ENCODE assay signal across 9 cellular contexts in the genomic region with DNA sequence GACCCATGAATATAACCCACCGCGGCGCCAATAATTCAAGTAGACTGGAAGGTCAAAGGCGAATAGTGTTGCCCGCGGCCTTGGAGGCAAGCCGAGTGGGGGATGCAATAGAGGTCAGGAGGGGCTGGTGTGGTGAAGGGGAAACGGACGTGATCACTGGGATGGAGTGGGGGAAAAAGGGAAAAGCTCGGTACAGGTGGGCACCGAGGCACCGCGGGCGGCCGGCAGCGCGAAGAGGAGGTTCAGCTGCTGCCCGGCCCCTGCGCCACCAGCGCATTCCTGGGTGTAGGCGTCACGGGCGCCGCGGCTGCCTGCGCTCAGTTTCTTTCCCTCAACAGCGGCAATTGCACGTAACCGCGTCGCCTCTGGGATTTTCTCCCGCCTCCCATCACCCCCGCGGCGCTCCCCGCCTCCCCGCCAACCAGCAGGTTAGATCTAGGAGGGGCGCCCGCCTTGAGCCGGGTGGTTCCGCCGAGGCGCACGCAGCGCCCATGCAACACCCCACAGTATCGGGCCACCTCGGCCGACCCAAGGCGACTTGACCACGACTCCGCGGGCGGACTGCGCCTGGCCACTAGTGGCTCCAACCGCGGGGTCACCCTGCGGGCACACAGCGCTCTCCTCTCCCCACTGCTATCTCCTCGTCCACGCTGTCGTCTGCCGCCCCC. TPM values are rescaled to one million over a fixed set of nuclear protein-coding genes. Genes with fewer than 3 reads are reported as not detected.
DNase-seq lines count a peak whose midpoint lies in the region; ATAC-seq and TF ChIP-seq lines count a peak whose summit lies in the region.
"Had no signal": no experiment of that assay in that cellular context is flagged by ENCODE, and none has a peak within 500 bp of the region (broad histone marks: within the 10 kb centered on the region; RNA-seq: fewer than 3 reads in every experiment).

No MANE protein-coding gene starts in this region.

- peaks cover 4 to 21% (median 8%) of the 10 kb centered on the region in 4 donors for H3K4me1 Mint-ChIP-seq in CD4-positive, alpha-beta memory T cell

- H3K27me3 ChIP-seq in adrenal gland = no peaks in the 10 kb centered on the region
- H3K27me3 ChIP-seq in prostate gland (replicated peaks; ENCODE audit: insufficient read depth) = no peaks in the 10 kb centered on the region
- peaks cover 5% of the 10 kb centered on the region for H3K27me3 ChIP-seq in CD4-positive, alpha-beta memory T cell (ENCODE audit: insufficient read depth, low read length)

- H3K36me3 Mint-ChIP-seq in CD4-positive, alpha-beta memory T cell = no peaks in the 10 kb centered on the region
- H3K36me3 Mint-ChIP-seq: natural killer cell treated with Interleukin-12 subunit alpha and Interleukin-12 subunit beta and Interleukin-15 and Interleukin-18, amount 100 ng/mL, for 72 hours had no signal

- H3K27ac Mint-ChIP-seq in CD4-positive, alpha-beta memory T cell = no peak overlapping the region
- H3K27ac Mint-ChIP-seq: natural killer cell treated with Interleukin-12 subunit alpha and Interleukin-12 subunit beta and Interleukin-15 and Interleukin-18, amount 100 ng/mL, for 72 hours had no signal

- POLR2A ChIA-PET in CD4-positive, alpha-beta memory T cell (lab: Charles Lee; ENCODE audit: partially characterized antibody) = no interaction called here

- TF ChIP-seq CTCF in adrenal gland (IDR thresholded peaks at IDR 0.05) (peak in 1 of 6 experiments; percentile 29), prostate gland (IDR thresholded peaks at IDR 0.05) (peak in 1 of 4 experiments; percentile 3)

- H3K36me3 ChIP-seq in adrenal gland (replicated peaks in 1 of 2) (no peaks in the 10 kb centered on the region), prostate gland (no peaks in the 10 kb centered on the region)
- H3K36me3 ChIP-seq in CD4-positive, alpha-beta memory T cell (ENCODE audit: insufficient read depth, low read length) = no peaks in the 10 kb centered on the region

- peak overlapping the region; percentile 57 to 88 (median 68) for H3K4me3 ChIP-seq in adrenal gland
- peak overlapping the region; percentile 53 to 61 for H3K4me3 ChIP-seq in prostate gland
- H3K4me3 ChIP-seq in CD4-positive, alpha-beta memory T cell (ENCODE audit: low read length in 2 of 2) = no peak overlapping the region

- CTCF ChIA-PET in CD4-positive, alpha-beta memory T cell (lab: Charles Lee; ENCODE audit: partially characterized antibody) = no interaction called here

- H3K4me1 ChIP-seq in adrenal gland (replicated peaks in 1 of 2) = peaks cover 24 to 36% of the 10 kb centered on the region in 2 donors
- H3K4me1 ChIP-seq in prostate gland (replicated peaks) = no peaks in the 10 kb centered on the region
- H3K4me1 ChIP-seq in CD4-positive, alpha-beta memory T cell (ENCODE audit: insufficient read depth, low read length) = no peaks in the 10 kb centered on the region

- H3K27me3 Mint-ChIP-seq in CD4-positive, alpha-beta memory T cell = peaks cover 28 to 43% of the 10 kb centered on the region in 2 donors

- no peaks in the 10 kb centered on the region for H3K9me3 ChIP-seq in adrenal gland (replicated peaks in 1 of 3)
- H3K9me3 ChIP-seq in prostate gland = no peaks in the 10 kb centered on the region
- H3K9me3 ChIP-seq in CD4-positive, alpha-beta memory T cell (ENCODE audit: control insufficient read depth in 1 of 2, low read length in 2 of 2) = no peaks in the 10 kb centered on the region

- DNase-seq in DMS53 treated with DMSO at 0.1 percent for 48 hours (lab: John Stamatoyannopoulos, UW; ENCODE audit: unreplicated experiment) (peak; percentile 1), NCI-H1105 treated with DMSO at 0.1 percent for 48 hours (lab: John Stamatoyannopoulos, UW) (peak; percentile 74), adrenal gland (peak; percentile 73 to 86 (median 83)), left cardiac atrium (peak; percentile 82), prostate gland (ENCODE audit: low spot score) (peak; percentile 66)
- DNase-seq in CD4-positive, alpha-beta memory T cell = no peak
- no peak for DNase-seq in activated CD4-positive, CD25-positive, alpha-beta regulatory T cell (lab: John Stamatoyannopoulos, UW)

- WGBS in adrenal gland, 4 donors = 0 to 2% (median 1%) methylated on average over 30 to 62 of the region's 62 CpGs
- WGBS in prostate gland = 1% methylated on average over 58 of the region's 62 CpGs

- peak overlapping the region; percentile 67 to 95 (median 91) for H3K27ac ChIP-seq in adrenal gland
- peak overlapping the region; percentile 86 to 89 for H3K27ac ChIP-seq in prostate gland
- no peak overlapping the region for H3K27ac ChIP-seq in CD4-positive, alpha-beta memory T cell (ENCODE audit: low read depth, low read length)

- ATAC-seq in left cardiac atrium (peak; percentile 69 to 79), GM18867 (IDR thresholded peaks at IDR 0.05; ENCODE audit: unreplicated experiment) (no peak)

- peak in 1 of 2 donors; percentile 83 for TF ChIP-seq POLR2A in adrenal gland (IDR thresholded peaks at IDR 0.05)
- TF ChIP-seq POLR2A in prostate gland (IDR thresholded peaks at IDR 0.05) = peak; percentile 73

- H3K4me3 Mint-ChIP-seq in CD4-positive, alpha-beta memory T cell = no peak overlapping the region
- H3K4me3 Mint-ChIP-seq: natural killer cell treated with Interleukin-12 subunit alpha and Interleukin-12 subunit beta and Interleukin-15 and Interleukin-18, amount 100 ng/mL, for 72 hours had no signal

- intact Hi-C loops in adrenal gland (cut with DNase I) (loop anchor here in 1 of 2 donors (5.0 kb wide), 1 partner anchor 889 kb away; no protein-coding TSS in a partner anchor), left cardiac atrium (cut with DNase I) (loop anchor here (5.0 to 10.0 kb wide), 2 partner anchors 891 to 894 kb away; no protein-coding TSS in a partner anchor), prostate gland (cut with DNase I) (loop anchor here (5.0 to 10.0 kb wide), 5 partner anchors 126 to 749 kb away; no protein-coding TSS in a partner anchor)
- intact Hi-C loops in CD4-positive, alpha-beta memory T cell (cut with micrococcal nuclease) = loop anchor here (2.0 kb wide), 1 partner anchor 889 kb away; no protein-coding TSS in a partner anchor

- peaks cover 0 to 2% (median 0%) of the 10 kb centered on the region in 8 donors for H3K9me3 Mint-ChIP-seq in CD4-positive, alpha-beta memory T cell
- H3K9me3 Mint-ChIP-seq: natural killer cell treated with Interleukin-12 subunit alpha and Interleukin-12 subunit beta and Interleukin-15 and Interleukin-18, amount 100 ng/mL, for 72 hours had no signal

RNA-seq across cellular contexts. Expression of gene RND3, which starts 1.5 kb away (rescaled TPM):
- total RNA-seq in adrenal gland (100 to 1,000 TPM in 1 of 8 donors, 10 to 100 TPM in 7; 25.3 to 118 (median 56.2) TPM), left cardiac atrium (10 to 100 TPM; 18.5 to 29.2 TPM), prostate gland (10 to 100 TPM; 26.2 to 54.7 TPM)
- polyA plus RNA-seq in adrenal gland = 10 to 100 TPM; 29.0 to 40.2 (median 37.7) TPM
- total RNA-seq in CD4-positive, alpha-beta memory T cell = not detected
- polyA plus RNA-seq in CD4-positive, alpha-beta memory T cell = not detected
- total RNA-seq: natural killer cell treated with Interleukin-12 subunit alpha and Interleukin-12 subunit beta and Interleukin-15 and Interleukin-18, amount 100 ng/mL, for 72 hours had no signal

Comparison
In these comparisons a context has a peak if more than half of its experiments do, and no peak if none do; other contexts are left out.
1. DNase-seq: peak in DMS53 treated with DMSO at 0.1 percent for 48 hours (single experiment), NCI-H1105 treated with DMSO at 0.1 percent for 48 hours (single experiment), adrenal gland (7 of 7), left cardiac atrium (single experiment) and prostate gland (single experiment); none in CD4-positive, alpha-beta memory T cell (0 of 5) and activated CD4-positive, CD25-positive, alpha-beta regulatory T cell (0 of 4).
2. H3K4me3 ChIP-seq: peak in adrenal gland (4 of 4) and prostate gland (2 of 2); none in CD4-positive, alpha-beta memory T cell (0 of 2).
3. RNA of gene RND3, which starts 1.5 kb away (total RNA-seq): 25.3 to 118 TPM in adrenal gland, 26.2 to 54.7 TPM in prostate gland and 18.5 to 29.2 TPM in left cardiac atrium; not detected in CD4-positive, alpha-beta memory T cell; every median in the first group is over 10 times any median in the second.